Comparison of ENCODE assay signal across 1 cellular context in the genomic region with DNA sequence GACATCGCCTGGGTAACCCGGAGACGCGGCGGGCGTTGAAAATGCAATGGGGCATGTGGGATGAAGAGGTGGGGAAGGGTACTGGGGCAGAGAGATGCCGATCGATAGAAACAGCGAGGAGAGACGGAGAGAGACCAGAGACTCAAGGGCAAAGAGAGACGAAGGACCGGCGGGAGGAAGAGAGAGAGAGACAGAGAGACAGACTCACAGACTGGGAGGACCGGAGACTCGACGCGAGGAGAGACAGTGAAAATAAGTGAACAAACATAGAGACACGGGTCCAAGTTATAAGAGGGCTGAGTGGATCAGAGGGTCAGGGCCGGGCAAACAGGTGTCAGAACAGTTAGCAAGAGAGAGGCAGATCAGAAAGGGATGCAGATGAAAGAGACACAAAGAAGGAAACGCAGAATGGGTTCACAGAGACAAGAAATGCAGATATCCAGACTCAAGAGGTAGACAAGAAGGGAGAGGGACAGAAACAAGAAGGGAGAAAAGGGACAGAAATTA.
TF ChIP-seq lines count a peak whose summit lies in the region.

No MANE protein-coding gene starts in this region.

TF ChIP-seq in HEK293, 187 proteins besides CTCF, POLR2A, EP300 and RAD21 (continued from another document):
- TF ChIP-seq KLF16 (tag by site-specific recombination; IDR thresholded peaks at IDR 0.05), result peak; percentile 76
- TF ChIP-seq HOXD13 (CRISPR knock-in tag; IDR thresholded peaks at IDR 0.05; ENCODE audit: borderline replicate concordance), result peak; percentile 68; the same call in 1 of the 2 replicates
- no peak; the same call in 1 of the 2 replicates for TF ChIP-seq EGR2 (tag by site-specific recombination; IDR thresholded peaks at IDR 0.05; ENCODE audit: low read depth)
- TF ChIP-seq ZNF366 (tag by site-specific recombination; conservative IDR thresholded peaks at IDR 0.05), result peak; percentile 64
- TF ChIP-seq, protein P1, sequence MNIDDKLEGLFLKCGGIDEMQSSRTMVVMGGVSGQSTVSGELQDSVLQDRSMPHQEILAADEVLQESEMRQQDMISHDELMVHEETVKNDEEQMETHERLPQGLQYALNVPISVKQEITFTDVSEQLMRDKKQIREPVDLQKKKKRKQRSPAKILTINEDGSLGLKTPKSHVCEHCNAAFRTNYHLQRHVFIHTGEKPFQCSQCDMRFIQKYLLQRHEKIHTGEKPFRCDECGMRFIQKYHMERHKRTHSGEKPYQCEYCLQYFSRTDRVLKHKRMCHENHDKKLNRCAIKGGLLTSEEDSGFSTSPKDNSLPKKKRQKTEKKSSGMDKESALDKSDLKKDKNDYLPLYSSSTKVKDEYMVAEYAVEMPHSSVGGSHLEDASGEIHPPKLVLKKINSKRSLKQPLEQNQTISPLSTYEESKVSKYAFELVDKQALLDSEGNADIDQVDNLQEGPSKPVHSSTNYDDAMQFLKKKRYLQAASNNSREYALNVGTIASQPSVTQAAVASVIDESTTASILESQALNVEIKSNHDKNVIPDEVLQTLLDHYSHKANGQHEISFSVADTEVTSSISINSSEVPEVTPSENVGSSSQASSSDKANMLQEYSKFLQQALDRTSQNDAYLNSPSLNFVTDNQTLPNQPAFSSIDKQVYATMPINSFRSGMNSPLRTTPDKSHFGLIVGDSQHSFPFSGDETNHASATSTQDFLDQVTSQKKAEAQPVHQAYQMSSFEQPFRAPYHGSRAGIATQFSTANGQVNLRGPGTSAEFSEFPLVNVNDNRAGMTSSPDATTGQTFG (tag by site-specific recombination; IDR thresholded peaks at IDR 0.05; ENCODE audit: borderline replicate concordance), result 0 out of 2 replicates have a peak, but pooled peaks have one; percentile 18
- no peak for TF ChIP-seq ZNF426 (tag by site-specific recombination; IDR thresholded peaks at IDR 0.05)
- TF ChIP-seq ZNF777 (tag by site-specific recombination; IDR thresholded peaks at IDR 0.05; ENCODE audit: borderline replicate concordance), result 0 out of 2 replicates have a peak, but pooled peaks have one; percentile 66
- peak; percentile 75; the same call in 1 of the 2 replicates for TF ChIP-seq ZNF311 (tag by site-specific recombination; IDR thresholded peaks at IDR 0.05; ENCODE audit: borderline replicate concordance)
- TF ChIP-seq, protein P2, sequence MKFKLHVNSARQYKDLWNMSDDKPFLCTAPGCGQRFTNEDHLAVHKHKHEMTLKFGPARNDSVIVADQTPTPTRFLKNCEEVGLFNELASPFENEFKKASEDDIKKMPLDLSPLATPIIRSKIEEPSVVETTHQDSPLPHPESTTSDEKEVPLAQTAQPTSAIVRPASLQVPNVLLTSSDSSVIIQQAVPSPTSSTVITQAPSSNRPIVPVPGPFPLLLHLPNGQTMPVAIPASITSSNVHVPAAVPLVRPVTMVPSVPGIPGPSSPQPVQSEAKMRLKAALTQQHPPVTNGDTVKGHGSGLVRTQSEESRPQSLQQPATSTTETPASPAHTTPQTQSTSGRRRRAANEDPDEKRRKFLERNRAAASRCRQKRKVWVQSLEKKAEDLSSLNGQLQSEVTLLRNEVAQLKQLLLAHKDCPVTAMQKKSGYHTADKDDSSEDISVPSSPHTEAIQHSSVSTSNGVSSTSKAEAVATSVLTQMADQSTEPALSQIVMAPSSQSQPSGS (tag by site-specific recombination; IDR thresholded peaks at IDR 0.05; ENCODE audit: low read depth), result peak; percentile 39; the same call in 1 of the 2 replicates
- TF ChIP-seq KLF9 (tag by site-specific recombination; IDR thresholded peaks at IDR 0.05; ENCODE audit: low read depth), result peak; percentile 43; the same call in 1 of the 2 replicates
- peak; percentile 43; the same call in 1 of the 2 replicates for TF ChIP-seq SCRT1 (tag by site-specific recombination; IDR thresholded peaks at IDR 0.05; ENCODE audit: borderline replicate concordance)
- no peak for TF ChIP-seq TCF7L2 (IDR thresholded peaks at IDR 0.05; ENCODE audit: borderline replicate concordance, low read depth, low read length)
- TF ChIP-seq, protein P3, sequence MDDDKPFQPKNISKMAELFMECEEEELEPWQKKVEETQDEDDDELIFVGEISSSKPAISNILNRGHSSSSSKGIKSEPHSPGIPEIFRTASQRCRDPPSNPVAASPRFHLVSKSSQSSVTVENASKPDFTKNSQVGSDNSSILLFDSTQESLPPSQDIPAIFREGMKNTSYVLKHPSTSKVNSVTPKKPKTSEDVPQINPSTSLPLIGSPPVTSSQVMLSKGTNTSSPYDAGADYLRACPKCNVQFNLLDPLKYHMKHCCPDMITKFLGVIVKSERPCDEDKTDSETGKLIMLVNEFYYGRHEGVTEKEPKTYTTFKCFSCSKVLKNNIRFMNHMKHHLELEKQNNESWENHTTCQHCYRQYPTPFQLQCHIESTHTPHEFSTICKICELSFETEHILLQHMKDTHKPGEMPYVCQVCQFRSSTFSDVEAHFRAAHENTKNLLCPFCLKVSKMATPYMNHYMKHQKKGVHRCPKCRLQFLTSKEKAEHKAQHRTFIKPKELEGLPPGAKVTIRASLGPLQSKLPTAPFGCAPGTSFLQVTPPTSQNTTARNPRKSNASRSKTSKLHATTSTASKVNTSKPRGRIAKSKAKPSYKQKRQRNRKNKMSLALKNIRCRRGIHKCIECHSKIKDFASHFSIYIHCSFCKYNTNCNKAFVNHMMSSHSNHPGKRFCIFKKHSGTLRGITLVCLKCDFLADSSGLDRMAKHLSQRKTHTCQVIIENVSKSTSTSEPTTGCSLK (tag by site-specific recombination; IDR thresholded peaks at IDR 0.05), result no peak
- TF ChIP-seq ZSCAN16 (tag by site-specific recombination; IDR thresholded peaks at IDR 0.05), result no peak
- TF ChIP-seq ZBTB20 (tag by site-specific recombination; IDR thresholded peaks at IDR 0.05), result peak; percentile 57
- no peak; the same call in 1 of the 2 replicates for TF ChIP-seq ZNF629 (tag by site-specific recombination; IDR thresholded peaks at IDR 0.05)
- TF ChIP-seq MYNN (tag by site-specific recombination; IDR thresholded peaks at IDR 0.05; ENCODE audit: borderline replicate concordance), result 0 out of 2 replicates have a peak, but pooled peaks have one; percentile 92
- no peak; the same call in 1 of the 2 replicates for TF ChIP-seq ZNF157 (tag by site-specific recombination; IDR thresholded peaks at IDR 0.05)
- TF ChIP-seq ZNF274 (IDR thresholded peaks at IDR 0.05; ENCODE audit: low read length), result no peak
- TF ChIP-seq ZNF274 (tag by site-specific recombination; IDR thresholded peaks at IDR 0.05; ENCODE audit: borderline replicate concordance), result no peak; the same call in 1 of the 2 replicates
- 0 out of 2 replicates have a peak, but pooled peaks have one; percentile 33 for TF ChIP-seq ZNF169 (tag by site-specific recombination; IDR thresholded peaks at IDR 0.05)
